Comparison of ENCODE assay signal across 8 cellular contexts in the genomic region with DNA sequence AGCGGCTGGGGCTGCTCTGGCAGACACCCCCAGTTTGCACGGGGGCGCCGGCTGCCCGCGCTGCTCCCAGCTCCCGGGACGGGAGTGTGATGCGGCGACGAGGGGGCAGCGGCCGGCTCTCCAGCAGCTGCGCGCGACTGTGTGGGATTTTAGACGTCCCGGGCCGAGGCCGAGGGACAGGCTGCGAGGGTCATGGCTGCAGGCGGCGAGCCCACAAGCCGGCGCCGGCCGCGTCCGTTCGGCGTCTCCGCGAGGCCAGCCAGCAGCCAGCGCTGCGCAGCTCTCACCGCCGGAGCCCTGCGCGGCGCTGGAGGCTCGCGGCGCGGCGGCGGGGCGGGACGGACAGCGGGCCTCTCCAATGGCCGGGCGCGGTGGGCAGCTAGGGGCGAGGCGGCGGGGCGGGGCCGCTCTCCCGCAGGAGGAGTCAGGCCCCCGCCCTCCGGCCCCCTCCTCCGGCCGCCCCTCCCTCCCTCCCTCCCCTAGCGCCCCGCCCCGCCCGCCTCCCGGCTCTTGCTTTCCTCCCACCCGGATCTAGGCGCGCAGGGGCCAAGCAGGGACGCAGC. TPM values are rescaled to one million over a fixed set of nuclear protein-coding genes. Genes with fewer than 3 reads are reported as not detected.
DNase-seq lines count a peak whose midpoint lies in the region; ATAC-seq and TF ChIP-seq lines count a peak whose summit lies in the region.

A gene (minus strand): TSS at position 285 of the 563 bp plus-strand sequence. CDS start 310 bp downstream, outside the sequence.

- H3K9ac ChIP-seq in iPS-18a (ENCODE audit: low read length): peak within 1 kb of the TSS; percentile 41

- DNase-seq in activated effector memory CD4-positive, alpha-beta T cell treated with anti-CD3 and anti-CD28 coated beads, Interleukin-2, amount 50 U/mL, for 16 hours: peak; percentile 76
- no peak for DNase-seq in activated effector memory CD4-positive, alpha-beta T cell treated with Interleukin-2 at 50 U/mL for 16 hours
- peak; percentile 82 for DNase-seq in NCI-H1048 (lab: John Stamatoyannopoulos, UW)
- DNase-seq in SW480 (ENCODE audit: low spot score): peak; percentile 86
- peak; percentile 77 to 86 for DNase-seq in breast epithelium (ENCODE audit: low spot score in 2 of 2)
- peak; percentile 95 for DNase-seq in sigmoid colon

- H3K27me3 ChIP-seq in breast epithelium (no peaks in the 10 kb centered on the region), iPS-18a (ENCODE audit: control insufficient read depth, insufficient read depth, low read length) (peaks cover 33% of the 10 kb centered on the region), sigmoid colon (no peaks in the 10 kb centered on the region)

- H3K9me3 ChIP-seq in breast epithelium (no peaks in the 10 kb centered on the region), iPS-18a (ENCODE audit: control insufficient read depth, low read depth, low read length) (no peaks in the 10 kb centered on the region), sigmoid colon (no peaks in the 10 kb centered on the region)

- 0 to 1% methylated on average over 70 to 71 of the region's 71 CpGs for WGBS in sigmoid colon, 2 donors

- no peaks in the 10 kb centered on the region for H3K4me1 ChIP-seq in breast epithelium
- H3K4me1 ChIP-seq in iPS-18a (ENCODE audit: control insufficient read depth, low read depth, low read length): peaks cover 11% of the 10 kb centered on the region
- peaks cover 0 to 58% (median 43%) of the 10 kb centered on the region in 4 donors for H3K4me1 ChIP-seq in sigmoid colon

- no peak for TF ChIP-seq EP300 in sigmoid colon (IDR thresholded peaks at IDR 0.05)

- H3K36me3 ChIP-seq in breast epithelium: no peaks in the 10 kb centered on the region
- no peaks in the 10 kb centered on the region for H3K36me3 ChIP-seq in iPS-18a (ENCODE audit: control insufficient read depth, low read depth, low read length)
- peaks cover 0 to 11% (median 0%) of the 10 kb centered on the region in 4 donors for H3K36me3 ChIP-seq in sigmoid colon

- H3K27ac ChIP-seq in breast epithelium (peak within 1 kb of the TSS; percentile 87 to 94), iPS-18a (ENCODE audit: low read length) (no peak within 1 kb of the TSS), sigmoid colon (peak within 1 kb of the TSS; percentile 92 to 98 (median 97))

- H3K4me3 ChIP-seq in breast epithelium: peak within 1 kb of the TSS; percentile 93 to 98 (median 95)
- peak within 1 kb of the TSS; percentile 90 for H3K4me3 ChIP-seq in iPS-18a (ENCODE audit: low read length)
- H3K4me3 ChIP-seq in sigmoid colon: peak within 1 kb of the TSS; percentile 75 to 100 (median 95)

- ATAC-seq in HG02642 (IDR thresholded peaks at IDR 0.05; ENCODE audit: poor library complexity, unreplicated experiment): peak; percentile 97

- TF ChIP-seq CTCF in breast epithelium (IDR thresholded peaks at IDR 0.05): no peak
- TF ChIP-seq CTCF in sigmoid colon (IDR thresholded peaks at IDR 0.05): no peak

- TF ChIP-seq POLR2A in breast epithelium (IDR thresholded peaks at IDR 0.05) (no peak), sigmoid colon (IDR thresholded peaks at IDR 0.05) (peak in 1 of 2 donors; percentile 67)

- intact Hi-C loops in breast epithelium (cut with DNase I; ENCODE audit: low total_unique reads): loop anchor here (5.0 to 10.0 kb wide), 2 partner anchors 37 to 80 kb away; a partner anchor contains a TSS
- intact Hi-C loops in sigmoid colon (cut with DNase I): loop anchor here (2.0 kb wide), 1 partner anchor 14 kb away; no protein-coding TSS in a partner anchor

RNA-seq across cellular contexts. Expression of the gene that starts here (rescaled TPM):
- total RNA-seq in breast epithelium: 100 to 1,000 TPM in 1 of 3 donors, 10 to 100 TPM in 2; 44.5 to 408 (median 72.8) TPM
- 10 to 100 TPM; 22.9 to 45.7 (median 35.7) TPM for total RNA-seq in sigmoid colon
- 1 to 10 TPM in 1 of 3 donors, under 1 TPM in 2; 0.60 to 8.8 (median 0.69) TPM for polyA plus RNA-seq in sigmoid colon
